In genomic region chr1:28199328-28200233, GRCh38 we compare ENCODE assay signal across 7 cellular contexts. TPM values are rescaled to one million over a fixed set of nuclear protein-coding genes. Genes with fewer than 3 reads are reported as not detected.
DNase-seq lines count a peak whose midpoint lies in the region; ATAC-seq and TF ChIP-seq lines count a peak whose summit lies in the region.

No MANE protein-coding gene starts in this region.

- DNase-seq in activated T-helper 2 cell treated with anti-CD3 and anti-CD28 coated beads, Interferon-gamma antibody, Interleukin-2, Interleukin-4, amounts not matched to agents 10 μg/mL and 5 μg/mL and 100 μg/mL, durations not matched to agents 14 hours and 24 hours and 36 hours (ENCODE audit: low spot score): peak; percentile 74
- DNase-seq in stimulated activated CD8-positive, alpha-beta memory T cell treated with anti-CD3 and anti-CD28 coated beads, Interleukin-12 subunit alpha, Interleukin-12 subunit beta, amount 100 ng/mL, for 1 hour (ENCODE audit: low read depth): peak; percentile 15
- DNase-seq in coronary artery (ENCODE audit: low spot score) (no peak), NCI-H1048 (lab: John Stamatoyannopoulos, UW) (no peak), AG08396 (ENCODE audit: low spot score) (no peak)

- no peak overlapping the region for H3K4me3 ChIP-seq in coronary artery

- H3K27me3 Mint-ChIP-seq in activated T-helper 2 cell treated with anti-CD3 and anti-CD28 coated beads, Interferon-gamma antibody, Interleukin-2, Interleukin-4, amounts not matched to agents 10 μg/mL and 5 μg/mL and 100 μg/mL, durations not matched to agents 14 hours and 24 hours and 36 hours (ENCODE audit: low read depth): peaks cover 5% of the 10 kb centered on the region

- intact Hi-C loops in activated T-helper 2 cell treated with anti-CD3 and anti-CD28 coated beads, Interferon-gamma antibody, Interleukin-2, Interleukin-4, amounts not matched to agents 10 μg/mL and 5 μg/mL and 100 μg/mL, durations not matched to agents 14 hours and 24 hours and 36 hours (cut with micrococcal nuclease): loop anchor here (1.0 to 10.0 kb wide), 5 partner anchors 30 to 345 kb away; partner anchors contain the start of gene EYA3

- H3K9me3 Mint-ChIP-seq in activated T-helper 2 cell treated with anti-CD3 and anti-CD28 coated beads, Interferon-gamma antibody, Interleukin-2, Interleukin-4, amounts not matched to agents 10 μg/mL and 5 μg/mL and 100 μg/mL, durations not matched to agents 14 hours and 24 hours and 36 hours: peaks cover 5% of the 10 kb centered on the region

- H3K36me3 Mint-ChIP-seq in activated T-helper 2 cell treated with anti-CD3 and anti-CD28 coated beads, Interferon-gamma antibody, Interleukin-2, Interleukin-4, amounts not matched to agents 10 μg/mL and 5 μg/mL and 100 μg/mL, durations not matched to agents 14 hours and 24 hours and 36 hours (ENCODE audit: low read depth): peaks cover 73% of the 10 kb centered on the region

- no peak overlapping the region for H3K27ac ChIP-seq in coronary artery

- no peak for TF ChIP-seq CTCF in coronary artery (IDR thresholded peaks at IDR 0.05)

- H3K4me3 Mint-ChIP-seq in activated T-helper 2 cell treated with anti-CD3 and anti-CD28 coated beads, Interferon-gamma antibody, Interleukin-2, Interleukin-4, amounts not matched to agents 10 μg/mL and 5 μg/mL and 100 μg/mL, durations not matched to agents 14 hours and 24 hours and 36 hours (ENCODE audit: low read depth): peak overlapping the region; percentile 71

- H3K27ac Mint-ChIP-seq in activated T-helper 2 cell treated with anti-CD3 and anti-CD28 coated beads, Interferon-gamma antibody, Interleukin-2, Interleukin-4, amounts not matched to agents 10 μg/mL and 5 μg/mL and 100 μg/mL, durations not matched to agents 14 hours and 24 hours and 36 hours: peak overlapping the region; percentile 87

- ATAC-seq in GM19468 (IDR thresholded peaks at IDR 0.05; ENCODE audit: extremely low read depth, unreplicated experiment) (peak; percentile 49), HG03469 (IDR thresholded peaks at IDR 0.05; ENCODE audit: unreplicated experiment) (peak; percentile 82)

- peaks cover 40% of the 10 kb centered on the region for H3K4me1 Mint-ChIP-seq in activated T-helper 2 cell treated with anti-CD3 and anti-CD28 coated beads, Interferon-gamma antibody, Interleukin-2, Interleukin-4, amounts not matched to agents 10 μg/mL and 5 μg/mL and 100 μg/mL, durations not matched to agents 14 hours and 24 hours and 36 hours (ENCODE audit: low read depth)

RNA-seq across cellular contexts. Expression of gene PTAFR, which starts 23.1 kb away (rescaled TPM):
- 0.11 and 0.21 TPM in 2 replicates for total RNA-seq in activated T-helper 2 cell treated with anti-CD3 and anti-CD28 coated beads, Interferon-gamma antibody, Interleukin-2, Interleukin-4, amounts not matched to agents 10 μg/mL and 5 μg/mL and 100 μg/mL, durations not matched to agents 14 hours and 24 hours and 36 hours

RNA-seq across cellular contexts. Expression of gene DNAJC8, which starts 33.2 kb away (rescaled TPM):
- total RNA-seq in activated T-helper 2 cell treated with anti-CD3 and anti-CD28 coated beads, Interferon-gamma antibody, Interleukin-2, Interleukin-4, amounts not matched to agents 10 μg/mL and 5 μg/mL and 100 μg/mL, durations not matched to agents 14 hours and 24 hours and 36 hours: 96.2 and 98.9 TPM in 2 replicates

RNA-seq across cellular contexts. Expression of gene ATP5IF1, which starts 36.3 kb away (rescaled TPM):
- total RNA-seq in activated T-helper 2 cell treated with anti-CD3 and anti-CD28 coated beads, Interferon-gamma antibody, Interleukin-2, Interleukin-4, amounts not matched to agents 10 μg/mL and 5 μg/mL and 100 μg/mL, durations not matched to agents 14 hours and 24 hours and 36 hours: 134 and 137 TPM in 2 replicates

RNA-seq across cellular contexts. Expression of gene SESN2, which starts 59.7 kb away (rescaled TPM):
- total RNA-seq in activated T-helper 2 cell treated with anti-CD3 and anti-CD28 coated beads, Interferon-gamma antibody, Interleukin-2, Interleukin-4, amounts not matched to agents 10 μg/mL and 5 μg/mL and 100 μg/mL, durations not matched to agents 14 hours and 24 hours and 36 hours: 7.1 and 7.9 TPM in 2 replicates

Comparison
In these comparisons a context has a peak if more than half of its experiments do, and no peak if none do; other contexts are left out.
1. DNase-seq: peak in activated T-helper 2 cell treated with anti-CD3 and anti-CD28 coated beads, Interferon-gamma antibody, Interleukin-2, Interleukin-4, amounts not matched to agents 10 μg/mL and 5 μg/mL and 100 μg/mL, durations not matched to agents 14 hours and 24 hours and 36 hours (single experiment) and stimulated activated CD8-positive, alpha-beta memory T cell treated with anti-CD3 and anti-CD28 coated beads, Interleukin-12 subunit alpha, Interleukin-12 subunit beta, amount 100 ng/mL, for 1 hour (single experiment); none in coronary artery (single experiment), NCI-H1048 (single experiment) and AG08396 (single experiment).